Comparison of ENCODE assay signal across 18 cellular contexts in the genomic region with DNA sequence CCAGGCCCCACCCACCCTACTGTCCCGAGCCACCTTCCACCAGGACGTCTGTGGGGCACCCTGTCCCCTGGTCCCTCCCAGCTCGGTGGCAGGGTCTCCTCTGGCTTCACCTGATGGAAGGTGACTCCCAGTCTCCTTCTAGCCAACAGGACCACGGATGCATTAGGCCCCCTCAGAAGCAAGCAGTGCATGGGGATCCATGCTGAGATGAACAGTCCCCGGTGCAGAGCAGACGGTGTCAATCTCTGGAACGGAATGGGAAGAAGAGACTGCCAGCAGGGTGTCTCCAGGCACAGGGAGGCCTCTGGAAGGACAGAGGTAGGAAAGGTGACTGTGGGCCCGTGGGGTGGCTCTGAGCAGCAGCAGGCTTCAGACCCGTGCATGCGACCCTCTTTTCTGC.
A peak's percentile ranks its signal among the peaks of the same experiment; 100 is the strongest.
DNase-seq lines count a peak whose midpoint lies in the region; ATAC-seq and TF ChIP-seq lines count a peak whose summit lies in the region.
"Had no signal": no experiment of that assay in that cellular context is flagged by ENCODE, and none has a peak within 500 bp of the region (broad histone marks: within the 10 kb centered on the region; RNA-seq: fewer than 3 reads in every experiment).

No MANE protein-coding gene starts in this region.

- H3K27ac Mint-ChIP-seq in neural crest cell (ENCODE audit: unreplicated experiment): peak overlapping the region; percentile 87
- H3K27ac Mint-ChIP-seq: CD4-positive, alpha-beta T cell had no signal

- no peaks in the 10 kb centered on the region for H3K9me2 ChIP-seq in hepatocyte (replicated peaks; ENCODE audit: insufficient read depth)

- no peaks in the 10 kb centered on the region for H3K9me3 Mint-ChIP-seq in neural crest cell
- H3K9me3 Mint-ChIP-seq: CD4-positive, alpha-beta T cell had no signal

- no peak for ATAC-seq in right cardiac atrium
- no peak for ATAC-seq in GM18907 (IDR thresholded peaks at IDR 0.05; ENCODE audit: unreplicated experiment)
- ATAC-seq in GM19023 (IDR thresholded peaks at IDR 0.05; ENCODE audit: unreplicated experiment): no peak
- ATAC-seq: A549 had no signal

- H3K4me1 ChIP-seq in right cardiac atrium (ENCODE audit: control insufficient read depth, insufficient read depth, low read length): no peaks in the 10 kb centered on the region
- H3K4me1 ChIP-seq in hepatocyte (ENCODE audit: insufficient read depth): peaks cover 25% of the 10 kb centered on the region
- H3K4me1 ChIP-seq: A549 had no signal

- peaks cover 94% of the 10 kb centered on the region for H3K4me1 Mint-ChIP-seq in neural crest cell

- H3K9me3 ChIP-seq in right cardiac atrium (ENCODE audit: control insufficient read depth, low read length) (no peaks in the 10 kb centered on the region), hepatocyte (ENCODE audit: low read depth) (no peaks in the 10 kb centered on the region)
- H3K9me3 ChIP-seq: A549 had no signal

- H3K4me3 Mint-ChIP-seq in neural crest cell: peak overlapping the region; percentile 18
- H3K4me3 Mint-ChIP-seq: CD4-positive, alpha-beta T cell had no signal

- TF ChIP-seq CTCF in hepatocyte (IDR thresholded peaks at IDR 0.05; ENCODE audit: poor library complexity) (no peak), neural crest cell (conservative IDR thresholded peaks at IDR 0.05) (no peak)

- no peaks in the 10 kb centered on the region for H3K36me3 Mint-ChIP-seq in neural crest cell (ENCODE audit: low read depth)

- no peaks in the 10 kb centered on the region for H3K36me3 ChIP-seq in hepatocyte (replicated peaks; ENCODE audit: insufficient read depth, low read depth)

- H3K4me3 ChIP-seq in right cardiac atrium (ENCODE audit: low read length) (no peak overlapping the region), hepatocyte (no peak overlapping the region)
- H3K4me3 ChIP-seq: A549, GM23248 had no signal

- no peaks in the 10 kb centered on the region for H3K27me3 Mint-ChIP-seq in neural crest cell (ENCODE audit: low read depth)
- H3K27me3 Mint-ChIP-seq: CD4-positive, alpha-beta T cell had no signal

- DNase-seq in cardiac septum (ENCODE audit: low spot score) (peak; percentile 69), right cardiac atrium (no peak), hepatocyte (ENCODE audit: low spot score) (no peak), neural crest cell (ENCODE audit: low read depth, low spot score) (no peak)
- no peak for DNase-seq in activated T-cell treated with anti-CD3 and anti-CD28 coated beads, Interleukin-2, amount 50 U/mL, for 1 hour
- DNase-seq: AML-193; CD4-positive, alpha-beta T cell; DMS153; DMS79 treated with DMSO at 0.1 percent for 48 hours; GF-D8; GM23248; HCEC 1CT had no signal

- H3K79me2 ChIP-seq in hepatocyte: no peaks in the 10 kb centered on the region

- H4K20me1 ChIP-seq in hepatocyte (ENCODE audit: insufficient read depth, poor library complexity, severe bottlenecking): no peaks in the 10 kb centered on the region

- H3K4me2 ChIP-seq in hepatocyte: no peak overlapping the region
- H3K4me2 ChIP-seq: A549 had no signal

- no peak overlapping the region for H2AFZ ChIP-seq in hepatocyte
- H2AFZ ChIP-seq: GM23248 had no signal

- 87% methylated on average over 10 of the region's 10 CpGs for WGBS in right cardiac atrium
- 92% methylated on average over 10 of the region's 10 CpGs for WGBS in hepatocyte (ENCODE audit: low lambda C conversion rate, missing lambda C conversion rate)

- H3K27ac ChIP-seq in right cardiac atrium (ENCODE audit: low read length): no peak overlapping the region
- H3K27ac ChIP-seq in hepatocyte: peak overlapping the region; percentile 68
- H3K27ac ChIP-seq: 22Rv1, A549, C4-2B, GM23248, HL-60 had no signal

- intact Hi-C loops in cardiac septum (cut with DNase I): no loop called here
- intact Hi-C loops in right cardiac atrium (cut with DNase I): loop anchor here in 1 of 4 donors (2.0 kb wide), 1 partner anchor 66 kb away; no protein-coding TSS in a partner anchor

- no peaks in the 10 kb centered on the region for H3K27me3 ChIP-seq in right cardiac atrium (ENCODE audit: control insufficient read depth, insufficient read depth)
- no peaks in the 10 kb centered on the region for H3K27me3 ChIP-seq in hepatocyte
